ENCODE assay signal across 11 cellular contexts in the genomic region with DNA sequence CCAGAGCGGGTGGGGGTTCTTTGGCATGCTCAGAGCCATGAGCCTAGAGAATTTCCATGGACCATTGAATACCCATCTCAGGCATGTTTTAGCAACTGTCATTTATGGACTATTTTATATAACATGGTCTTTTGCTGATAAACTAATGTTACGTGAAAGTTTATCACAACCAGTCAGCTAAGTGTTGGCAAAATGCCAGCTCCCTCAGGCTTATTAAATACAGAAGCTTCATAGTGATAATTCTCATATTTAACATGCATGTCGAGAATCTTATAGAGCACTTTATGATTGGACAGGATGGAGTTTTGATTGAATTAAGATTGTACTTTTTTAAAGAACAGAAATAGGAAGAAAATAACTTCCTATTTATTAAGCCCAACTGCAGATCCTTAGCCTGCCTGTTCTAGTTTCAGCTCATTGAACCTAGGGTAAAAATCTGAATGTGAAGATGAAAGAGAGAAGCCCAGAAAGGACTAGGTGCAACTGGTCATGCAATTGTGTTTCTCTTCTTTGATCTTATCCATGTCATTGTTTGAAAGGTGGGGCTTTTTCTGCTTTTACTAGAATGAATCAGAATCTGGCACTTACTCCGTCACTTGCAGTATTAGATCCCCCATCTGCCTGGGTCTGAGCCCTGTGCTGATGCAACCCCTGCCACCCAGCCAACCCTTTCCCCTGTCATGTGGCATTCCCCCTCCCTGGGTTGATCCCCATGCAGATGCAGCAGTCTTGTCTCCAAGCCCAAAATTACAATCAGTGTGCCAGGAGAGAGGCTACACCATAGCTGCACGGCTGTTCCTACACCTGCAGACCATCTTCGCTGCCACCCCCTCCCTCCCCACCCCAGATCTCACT.
DNase-seq lines count a peak whose midpoint lies in the region; ATAC-seq and TF ChIP-seq lines count a peak whose summit lies in the region.
"Had no signal": no experiment of that assay in that cellular context is flagged by ENCODE, and none has a peak within 500 bp of the region (broad histone marks: within the 10 kb centered on the region; RNA-seq: fewer than 3 reads in every experiment).

No MANE protein-coding gene starts in this region.

- peaks cover 13% of the 10 kb centered on the region for H3K4me1 Mint-ChIP-seq in neural progenitor cell

- no peak overlapping the region for H3K4me3 Mint-ChIP-seq in neural progenitor cell

- no peak overlapping the region for H2AFZ ChIP-seq in neural progenitor cell (replicated peaks)
- H2AFZ ChIP-seq: parathyroid adenoma had no signal

- no peak overlapping the region for H3K4me2 ChIP-seq in neural progenitor cell

- TF ChIP-seq CTCF in coronary artery (IDR thresholded peaks at IDR 0.05) (no peak), neural progenitor cell (IDR thresholded peaks at IDR 0.05) (no peak)

- no peaks in the 10 kb centered on the region for H3K79me2 ChIP-seq in neural progenitor cell (ENCODE audit: low read depth)
- H3K79me2 ChIP-seq: parathyroid adenoma had no signal

- peaks cover 2% of the 10 kb centered on the region for H3K27me3 Mint-ChIP-seq in neural progenitor cell (ENCODE audit: insufficient read depth, low read depth)

- no peak overlapping the region for H3K27ac Mint-ChIP-seq in neural progenitor cell

- peaks cover 10% of the 10 kb centered on the region for H3K9me3 Mint-ChIP-seq in neural progenitor cell

- no peaks in the 10 kb centered on the region for H3K27me3 ChIP-seq in neural progenitor cell

- no peak overlapping the region for H3K9ac ChIP-seq in neural progenitor cell
- H3K9ac ChIP-seq: parathyroid adenoma had no signal

- DNase-seq in DMS 273 (lab: John Stamatoyannopoulos, UW; ENCODE audit: unreplicated experiment) (peak; percentile 32), DMS 273 treated with DMSO at 0.1 percent for 48 hours (lab: John Stamatoyannopoulos, UW) (no peak), fibroblast of gingiva (ENCODE audit: low read depth) (peak; percentile 44), coronary artery (ENCODE audit: low spot score) (no peak), NCI-H345 (lab: John Stamatoyannopoulos, UW) (no peak), neural progenitor cell (ENCODE audit: low spot score) (no peak)

- no peaks in the 10 kb centered on the region for H3K9me3 ChIP-seq in neural progenitor cell (ENCODE audit: low read depth)
- H3K9me3 ChIP-seq: thoracic aorta had no signal

- H3K4me3 ChIP-seq in coronary artery (no peak overlapping the region), neural progenitor cell (no peak overlapping the region)
- H3K4me3 ChIP-seq: thoracic aorta had no signal

- peaks cover 8% of the 10 kb centered on the region for H3K36me3 ChIP-seq in neural progenitor cell
- H3K36me3 ChIP-seq: thoracic aorta had no signal

- peak; percentile 82 for ATAC-seq in GM21390 (IDR thresholded peaks at IDR 0.05; ENCODE audit: unreplicated experiment)
- ATAC-seq in HG03432 (IDR thresholded peaks at IDR 0.05; ENCODE audit: unreplicated experiment), result peak; percentile 95

- no peaks in the 10 kb centered on the region for H3K4me1 ChIP-seq in neural progenitor cell
- H3K4me1 ChIP-seq: parathyroid adenoma had no signal

- H4K20me1 ChIP-seq in neural progenitor cell (ENCODE audit: low read depth), result no peaks in the 10 kb centered on the region

- no peaks in the 10 kb centered on the region for H3F3A ChIP-seq in neural progenitor cell (ENCODE audit: low read depth)

- H3K36me3 Mint-ChIP-seq in neural progenitor cell, result peaks cover 22% of the 10 kb centered on the region

- no peak overlapping the region for H3K27ac ChIP-seq in coronary artery
- H3K27ac ChIP-seq in neural progenitor cell, result no peak overlapping the region
- H3K27ac ChIP-seq: 22Rv1, parathyroid adenoma, thoracic aorta had no signal

Comparison
In these comparisons a context has a peak if more than half of its experiments do, and no peak if none do; other contexts are left out.
1. DNase-seq: peak in DMS 273 (single experiment) and fibroblast of gingiva (single experiment); none in DMS 273 treated with DMSO at 0.1 percent for 48 hours (single experiment), coronary artery (single experiment), NCI-H345 (single experiment) and neural progenitor cell (single experiment).